ENCODE assay signal across 31 cellular contexts in genomic region chr19:55541091-55541490, GRCh38. TPM values are rescaled to one million over a fixed set of nuclear protein-coding genes. Genes with fewer than 3 reads are reported as not detected.
"Had no signal": no experiment of that assay in that cellular context is flagged by ENCODE, and none has a peak within 500 bp of the region (broad histone marks: within the 10 kb centered on the region; RNA-seq: fewer than 3 reads in every experiment).

No MANE protein-coding gene starts in this region.

- DNase-seq: activated B cell treated with CpG ODN at 0.5 μM for 24 hours; activated CD4-positive, alpha-beta memory T cell treated with anti-CD3 and anti-CD28 coated beads for 36 hours; activated CD4-positive, alpha-beta T cell treated with anti-CD3 and anti-CD28 coated beads for 4 hours; activated CD4-positive, alpha-beta T cell treated with anti-CD3 and anti-CD28 coated beads, Interleukin-2, amount 50 U/mL, for 1 hour; activated CD4-positive, CD25-positive, alpha-beta regulatory T cell treated with anti-CD3 and anti-CD28 coated beads, Interleukin-2, amount 50 U/mL, for 72 hours; activated CD8-positive, alpha-beta memory T cell treated with anti-CD3 and anti-CD28 coated beads, Interleukin-2, amount 50 U/mL, for 4 hours; activated naive CD4-positive, alpha-beta T cell treated with anti-CD3 and anti-CD28 coated beads, Interleukin-2, amount 10 ng/mL, durations not matched to agents 7 days and 5 days; activated naive CD8-positive, alpha-beta T cell treated with anti-CD3 and anti-CD28 coated beads, Interleukin-2, amount 50 U/mL, for 24 hours; activated T-cell treated with anti-CD3 and anti-CD28 coated beads for 4 hours; activated T-cell treated with anti-CD3 and anti-CD28 coated beads, Interleukin-2, amount 50 U/mL, for 4 hours; anterior cingulate cortex; central memory CD4-positive, alpha-beta T cell; MM.1S; NCI-H1105; NCI-H1417 treated with DMSO at 0.1 percent for 48 hours; NCI-H187 treated with DMSO at 0.1 percent for 48 hours; NCI-H2081; NCI-H226; NCI-H524 treated with DMSO at 0.1 percent for 48 hours; SK-N-SH had no signal

- H3K27ac Mint-ChIP-seq: activated B cell treated with CpG ODN at 0.5 μM for 24 hours; activated CD4-positive, alpha-beta memory T cell treated with anti-CD3 and anti-CD28 coated beads for 36 hours; activated naive CD4-positive, alpha-beta T cell treated with anti-CD3 and anti-CD28 coated beads, Interleukin-2, amount 10 ng/mL, durations not matched to agents 7 days and 5 days; activated naive CD8-positive, alpha-beta T cell; activated naive CD8-positive, alpha-beta T cell treated with anti-CD3 and anti-CD28 coated beads, Interleukin-2, amount 50 U/mL, for 24 hours; activated T-helper 1 cell treated with anti-CD3 and anti-CD28 coated beads, Interleukin-12 subunit alpha, Interleukin-12 subunit beta, Interleukin-2, Interleukin-4 antibody, amounts not matched to agents 30 ng/mL and 10 ng/mL and 1 ng/mL, durations not matched to agents 14 hours and 24 hours and 36 hours; T-helper 1 cell treated with Interleukin-12 subunit alpha and Interleukin-12 subunit beta and Interleukin-4 antibody, amounts not matched to agents 30 μg/mL and 1 μg/mL, for 36 hours; T-helper 2 cell treated with Interferon-gamma antibody and Interleukin-4, amounts not matched to agents 5 μg/mL and 100 μg/mL, for 36 hours had no signal

- H3K4me1 ChIP-seq: SJSA1 had no signal

- H3K27ac ChIP-seq: KMS-11, SJSA1 had no signal

- H3K9me3 ChIP-seq: SJSA1, SK-N-SH had no signal

- H3K27me3 ChIP-seq: SJSA1 had no signal

- H3K36me3 Mint-ChIP-seq: activated CD4-positive, alpha-beta memory T cell treated with anti-CD3 and anti-CD28 coated beads for 36 hours; activated naive CD4-positive, alpha-beta T cell treated with anti-CD3 and anti-CD28 coated beads, Interleukin-2, amount 10 ng/mL, durations not matched to agents 7 days and 5 days; activated naive CD8-positive, alpha-beta T cell; brain had no signal

- H3K4me2 ChIP-seq: KMS-11, SK-N-SH had no signal

- H3K4me3 Mint-ChIP-seq: activated B cell treated with CpG ODN at 0.5 μM for 24 hours; activated CD4-positive, alpha-beta memory T cell treated with anti-CD3 and anti-CD28 coated beads for 36 hours; activated naive CD4-positive, alpha-beta T cell treated with anti-CD3 and anti-CD28 coated beads, Interleukin-2, amount 10 ng/mL, durations not matched to agents 7 days and 5 days; activated naive CD8-positive, alpha-beta T cell; activated naive CD8-positive, alpha-beta T cell treated with anti-CD3 and anti-CD28 coated beads, Interleukin-2, amount 50 U/mL, for 24 hours; activated T-cell treated with anti-CD3 and anti-CD28 coated beads, Interleukin-2, amount 50 U/mL, for 4 hours; activated T-helper 1 cell treated with anti-CD3 and anti-CD28 coated beads, Interleukin-12 subunit alpha, Interleukin-12 subunit beta, Interleukin-2, Interleukin-4 antibody, amounts not matched to agents 30 ng/mL and 10 ng/mL and 1 ng/mL, durations not matched to agents 14 hours and 24 hours and 36 hours; brain; T-helper 1 cell treated with Interleukin-12 subunit alpha and Interleukin-12 subunit beta and Interleukin-4 antibody, amounts not matched to agents 30 μg/mL and 1 μg/mL, for 36 hours; T-helper 2 cell treated with Interferon-gamma antibody and Interleukin-4, amounts not matched to agents 5 μg/mL and 100 μg/mL, for 36 hours had no signal

- H3K9ac ChIP-seq: KMS-11, SK-N-SH had no signal

- H3K4me1 Mint-ChIP-seq: activated B cell treated with CpG ODN at 0.5 μM for 24 hours; activated naive CD4-positive, alpha-beta T cell treated with anti-CD3 and anti-CD28 coated beads, Interleukin-2, amount 10 ng/mL, durations not matched to agents 7 days and 5 days; activated naive CD8-positive, alpha-beta T cell treated with anti-CD3 and anti-CD28 coated beads, Interleukin-2, amount 50 U/mL, for 24 hours had no signal

- H3K9me3 Mint-ChIP-seq: activated B cell treated with CpG ODN at 0.5 μM for 24 hours; activated CD4-positive, alpha-beta memory T cell treated with anti-CD3 and anti-CD28 coated beads for 36 hours; activated naive CD4-positive, alpha-beta T cell treated with anti-CD3 and anti-CD28 coated beads, Interleukin-2, amount 10 ng/mL, durations not matched to agents 7 days and 5 days; activated naive CD8-positive, alpha-beta T cell treated with anti-CD3 and anti-CD28 coated beads, Interleukin-2, amount 50 U/mL, for 24 hours; activated T-cell treated with anti-CD3 and anti-CD28 coated beads, Interleukin-2, amount 50 U/mL, for 4 hours; T-helper 1 cell treated with Interleukin-12 subunit alpha and Interleukin-12 subunit beta and Interleukin-4 antibody, amounts not matched to agents 30 μg/mL and 1 μg/mL, for 36 hours; T-helper 2 cell treated with Interferon-gamma antibody and Interleukin-4, amounts not matched to agents 5 μg/mL and 100 μg/mL, for 36 hours had no signal

- H3K4me3 ChIP-seq: SJSA1 had no signal

- H3K27me3 Mint-ChIP-seq: brain had no signal

- H3K36me3 ChIP-seq: SJSA1 had no signal

- ATAC-seq: activated naive CD8-positive, alpha-beta T cell treated with anti-CD3 and anti-CD28 coated beads, Interleukin-2, amount 50 U/mL, for 24 hours; activated T-cell treated with anti-CD3 and anti-CD28 coated beads, Interleukin-2, amount 50 U/mL, for 4 hours; Panc1 had no signal

RNA-seq across cellular contexts. Expression of gene SBK2, which starts 4.2 kb away (rescaled TPM):
- total RNA-seq: activated B cell treated with CpG ODN at 0.5 μM for 24 hours; activated CD4-positive, alpha-beta memory T cell treated with anti-CD3 and anti-CD28 coated beads for 36 hours; activated T-cell treated with anti-CD3 and anti-CD28 coated beads, Interleukin-2, amount 50 U/mL, for 4 hours; activated T-helper 1 cell treated with anti-CD3 and anti-CD28 coated beads, Interleukin-12 subunit alpha, Interleukin-12 subunit beta, Interleukin-2, Interleukin-4 antibody, amounts not matched to agents 30 ng/mL and 10 ng/mL and 1 ng/mL, durations not matched to agents 14 hours and 24 hours and 36 hours; bronchial epithelial cell; NCI-H460; RPMI7951; SJSA1 had no signal

RNA-seq across cellular contexts. Expression of gene SBK3, which starts 4.3 kb away (rescaled TPM):
- total RNA-seq: activated B cell treated with CpG ODN at 0.5 μM for 24 hours; activated CD4-positive, alpha-beta memory T cell treated with anti-CD3 and anti-CD28 coated beads for 36 hours; activated T-cell treated with anti-CD3 and anti-CD28 coated beads, Interleukin-2, amount 50 U/mL, for 4 hours; activated T-helper 1 cell treated with anti-CD3 and anti-CD28 coated beads, Interleukin-12 subunit alpha, Interleukin-12 subunit beta, Interleukin-2, Interleukin-4 antibody, amounts not matched to agents 30 ng/mL and 10 ng/mL and 1 ng/mL, durations not matched to agents 14 hours and 24 hours and 36 hours; bronchial epithelial cell had no signal

RNA-seq across cellular contexts. Expression of gene SSC5D, which starts 52.9 kb away (rescaled TPM):
- total RNA-seq: SJSA1 had no signal
